ENCODE assay signal across 9 cellular contexts in genomic region chr10:86413046-86413728, GRCh38. TPM values are rescaled to one million over a fixed set of nuclear protein-coding genes. Genes with fewer than 3 reads are reported as not detected.
DNase-seq lines count a peak whose midpoint lies in the region; ATAC-seq and TF ChIP-seq lines count a peak whose summit lies in the region.
"Had no signal": no experiment of that assay in that cellular context is flagged by ENCODE, and none has a peak within 500 bp of the region (broad histone marks: within the 10 kb centered on the region; RNA-seq: fewer than 3 reads in every experiment).

No MANE protein-coding gene starts in this region.

- H3K9me3 Mint-ChIP-seq in CD8-positive, alpha-beta memory T cell = no peaks in the 10 kb centered on the region
- H3K9me3 Mint-ChIP-seq in activated naive CD8-positive, alpha-beta T cell (ENCODE audit: low read depth) = peaks cover 6% of the 10 kb centered on the region
- peaks cover 7% of the 10 kb centered on the region for H3K9me3 Mint-ChIP-seq in stimulated activated naive CD8-positive, alpha-beta T cell treated with anti-CD3 and anti-CD28 coated beads, Interleukin-15, Interleukin-2, amounts not matched to agents 100 ng/mL and 50 ng/mL, for 24 hours
- peaks cover 11% of the 10 kb centered on the region for H3K9me3 Mint-ChIP-seq in WTC11

- peaks cover 42% of the 10 kb centered on the region for H3K4me1 ChIP-seq in CD8-positive, alpha-beta memory T cell (ENCODE audit: insufficient read depth, low read length)

- CTCF ChIA-PET in CD8-positive, alpha-beta memory T cell (lab: Charles Lee) = interaction anchor here (1.0 to 4.2 kb wide), 2 partner anchors 13 to 31 kb away, joined by 3 to 55 read pairs; no protein-coding TSS in a partner anchor
- CTCF ChIA-PET in WTC11 (lab: Charles Lee) = interaction anchor here (0.7 kb wide), 1 partner anchor 64 kb away, joined by 3 read pairs; no protein-coding TSS in a partner anchor

- no peaks in the 10 kb centered on the region for H3K27me3 ChIP-seq in CD8-positive, alpha-beta memory T cell (ENCODE audit: insufficient read depth, low read length, poor library complexity, severe bottlenecking)

- ATAC-seq in GM19438 (IDR thresholded peaks at IDR 0.05; ENCODE audit: low read depth, unreplicated experiment) (peak; percentile 71), HG03432 (IDR thresholded peaks at IDR 0.05; ENCODE audit: unreplicated experiment) (peak; percentile 79), WTC11 (no peak)

- H3K9me3 ChIP-seq in CD8-positive, alpha-beta memory T cell (ENCODE audit: low read length) = no peaks in the 10 kb centered on the region

- H3K27me3 Mint-ChIP-seq in CD8-positive, alpha-beta memory T cell = no peaks in the 10 kb centered on the region
- H3K27me3 Mint-ChIP-seq in activated naive CD8-positive, alpha-beta T cell = no peaks in the 10 kb centered on the region
- H3K27me3 Mint-ChIP-seq in stimulated activated naive CD8-positive, alpha-beta T cell treated with anti-CD3 and anti-CD28 coated beads, Interleukin-15, Interleukin-2, amounts not matched to agents 100 ng/mL and 50 ng/mL, for 24 hours = no peaks in the 10 kb centered on the region
- H3K27me3 Mint-ChIP-seq in WTC11 (ENCODE audit: low read depth) = no peaks in the 10 kb centered on the region; the same call in 1 of the 2 replicates

- H3K36me3 Mint-ChIP-seq in CD8-positive, alpha-beta memory T cell = no peaks in the 10 kb centered on the region
- H3K36me3 Mint-ChIP-seq in activated naive CD8-positive, alpha-beta T cell = peaks cover 2% of the 10 kb centered on the region
- H3K36me3 Mint-ChIP-seq in stimulated activated naive CD8-positive, alpha-beta T cell treated with anti-CD3 and anti-CD28 coated beads, Interleukin-15, Interleukin-2, amounts not matched to agents 100 ng/mL and 50 ng/mL, for 24 hours (ENCODE audit: low read depth) = peaks cover 8% of the 10 kb centered on the region
- no peaks in the 10 kb centered on the region; the same call in 1 of the 2 replicates for H3K36me3 Mint-ChIP-seq in WTC11

- peak in 3 of 5 donors; percentile 35 to 59 (median 52) for DNase-seq in CD8-positive, alpha-beta memory T cell
- DNase-seq in WTC11 (ENCODE audit: low spot score) (no peak), NCI-H524 (lab: John Stamatoyannopoulos, UW) (no peak), RKO (ENCODE audit: low spot score) (no peak)

- no peak for TF ChIP-seq CTCF in WTC11 (IDR thresholded peaks at IDR 0.05)

- peaks cover 40 to 41% (median 40%) of the 10 kb centered on the region in 3 donors for H3K4me1 Mint-ChIP-seq in CD8-positive, alpha-beta memory T cell
- peaks cover 51% of the 10 kb centered on the region for H3K4me1 Mint-ChIP-seq in activated naive CD8-positive, alpha-beta T cell (ENCODE audit: low read depth)
- H3K4me1 Mint-ChIP-seq in stimulated activated naive CD8-positive, alpha-beta T cell treated with anti-CD3 and anti-CD28 coated beads, Interleukin-15, Interleukin-2, amounts not matched to agents 100 ng/mL and 50 ng/mL, for 24 hours (ENCODE audit: low read depth) = peaks cover 55% of the 10 kb centered on the region
- peaks cover 8% of the 10 kb centered on the region for H3K4me1 Mint-ChIP-seq in WTC11

- H3K36me3 ChIP-seq in CD8-positive, alpha-beta memory T cell (ENCODE audit: insufficient read depth, low read length) = no peaks in the 10 kb centered on the region
- H3K36me3 ChIP-seq: cardiac muscle cell had no signal

- peak overlapping the region; percentile 25 for H3K4me3 ChIP-seq in CD8-positive, alpha-beta memory T cell (ENCODE audit: low read length)
- H3K4me3 ChIP-seq: cardiac muscle cell had no signal

- no peak overlapping the region for H3K27ac ChIP-seq in CD8-positive, alpha-beta memory T cell (ENCODE audit: low read depth, low read length)
- H3K27ac ChIP-seq: cardiac muscle cell had no signal

- peak overlapping the region; percentile 40 to 85 (median 74) for H3K4me3 Mint-ChIP-seq in CD8-positive, alpha-beta memory T cell
- peak overlapping the region; percentile 76 for H3K4me3 Mint-ChIP-seq in activated naive CD8-positive, alpha-beta T cell
- H3K4me3 Mint-ChIP-seq in stimulated activated naive CD8-positive, alpha-beta T cell treated with anti-CD3 and anti-CD28 coated beads, Interleukin-15, Interleukin-2, amounts not matched to agents 100 ng/mL and 50 ng/mL, for 24 hours = peak overlapping the region; percentile 64
- H3K4me3 Mint-ChIP-seq in WTC11 = no peak overlapping the region

- POLR2A ChIA-PET in CD8-positive, alpha-beta memory T cell (lab: Charles Lee) = interaction anchor here (4.2 kb wide), 1 partner anchor 13 kb away, joined by 50 read pairs; no protein-coding TSS in a partner anchor
- POLR2A ChIA-PET in WTC11 (lab: Charles Lee) = no interaction called here

- H3K27ac Mint-ChIP-seq in CD8-positive, alpha-beta memory T cell = peak overlapping the region; percentile 31 to 93 (median 72)
- H3K27ac Mint-ChIP-seq in activated naive CD8-positive, alpha-beta T cell = peak overlapping the region; percentile 96
- peak overlapping the region; percentile 86 for H3K27ac Mint-ChIP-seq in stimulated activated naive CD8-positive, alpha-beta T cell treated with anti-CD3 and anti-CD28 coated beads, Interleukin-15, Interleukin-2, amounts not matched to agents 100 ng/mL and 50 ng/mL, for 24 hours
- no peak overlapping the region for H3K27ac Mint-ChIP-seq in WTC11

TF ChIP-seq in WTC11, 78 proteins besides CTCF, POLR2A, EP300 and RAD21 (continues in another document):
- no peak for TF ChIP-seq SMAD3 (CRISPR knock-in tag; IDR thresholded peaks at IDR 0.05; ENCODE audit: borderline replicate concordance)
- no peak for TF ChIP-seq ZNF219 (CRISPR knock-in tag; IDR thresholded peaks at IDR 0.05; ENCODE audit: borderline replicate concordance)
- TF ChIP-seq, protein P1, sequence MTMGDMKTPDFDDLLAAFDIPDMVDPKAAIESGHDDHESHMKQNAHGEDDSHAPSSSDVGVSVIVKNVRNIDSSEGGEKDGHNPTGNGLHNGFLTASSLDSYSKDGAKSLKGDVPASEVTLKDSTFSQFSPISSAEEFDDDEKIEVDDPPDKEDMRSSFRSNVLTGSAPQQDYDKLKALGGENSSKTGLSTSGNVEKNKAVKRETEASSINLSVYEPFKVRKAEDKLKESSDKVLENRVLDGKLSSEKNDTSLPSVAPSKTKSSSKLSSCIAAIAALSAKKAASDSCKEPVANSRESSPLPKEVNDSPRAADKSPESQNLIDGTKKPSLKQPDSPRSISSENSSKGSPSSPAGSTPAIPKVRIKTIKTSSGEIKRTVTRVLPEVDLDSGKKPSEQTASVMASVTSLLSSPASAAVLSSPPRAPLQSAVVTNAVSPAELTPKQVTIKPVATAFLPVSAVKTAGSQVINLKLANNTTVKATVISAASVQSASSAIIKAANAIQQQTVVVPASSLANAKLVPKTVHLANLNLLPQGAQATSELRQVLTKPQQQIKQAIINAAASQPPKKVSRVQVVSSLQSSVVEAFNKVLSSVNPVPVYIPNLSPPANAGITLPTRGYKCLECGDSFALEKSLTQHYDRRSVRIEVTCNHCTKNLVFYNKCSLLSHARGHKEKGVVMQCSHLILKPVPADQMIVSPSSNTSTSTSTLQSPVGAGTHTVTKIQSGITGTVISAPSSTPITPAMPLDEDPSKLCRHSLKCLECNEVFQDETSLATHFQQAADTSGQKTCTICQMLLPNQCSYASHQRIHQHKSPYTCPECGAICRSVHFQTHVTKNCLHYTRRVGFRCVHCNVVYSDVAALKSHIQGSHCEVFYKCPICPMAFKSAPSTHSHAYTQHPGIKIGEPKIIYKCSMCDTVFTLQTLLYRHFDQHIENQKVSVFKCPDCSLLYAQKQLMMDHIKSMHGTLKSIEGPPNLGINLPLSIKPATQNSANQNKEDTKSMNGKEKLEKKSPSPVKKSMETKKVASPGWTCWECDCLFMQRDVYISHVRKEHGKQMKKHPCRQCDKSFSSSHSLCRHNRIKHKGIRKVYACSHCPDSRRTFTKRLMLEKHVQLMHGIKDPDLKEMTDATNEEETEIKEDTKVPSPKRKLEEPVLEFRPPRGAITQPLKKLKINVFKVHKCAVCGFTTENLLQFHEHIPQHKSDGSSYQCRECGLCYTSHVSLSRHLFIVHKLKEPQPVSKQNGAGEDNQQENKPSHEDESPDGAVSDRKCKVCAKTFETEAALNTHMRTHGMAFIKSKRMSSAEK (CRISPR knock-in tag; IDR thresholded peaks at IDR 0.05; ENCODE audit: borderline replicate concordance) = no peak
- TF ChIP-seq NFE2L1 (CRISPR knock-in tag; IDR thresholded peaks at IDR 0.05) = no peak
- TF ChIP-seq JUN (CRISPR knock-in tag; IDR thresholded peaks at IDR 0.05) = no peak
- TF ChIP-seq PRRX2 (CRISPR knock-in tag; IDR thresholded peaks at IDR 0.05) = no peak
- no peak for TF ChIP-seq IRF2 (CRISPR knock-in tag; IDR thresholded peaks at IDR 0.05; ENCODE audit: borderline replicate concordance, low read depth)
- TF ChIP-seq, protein P2, sequence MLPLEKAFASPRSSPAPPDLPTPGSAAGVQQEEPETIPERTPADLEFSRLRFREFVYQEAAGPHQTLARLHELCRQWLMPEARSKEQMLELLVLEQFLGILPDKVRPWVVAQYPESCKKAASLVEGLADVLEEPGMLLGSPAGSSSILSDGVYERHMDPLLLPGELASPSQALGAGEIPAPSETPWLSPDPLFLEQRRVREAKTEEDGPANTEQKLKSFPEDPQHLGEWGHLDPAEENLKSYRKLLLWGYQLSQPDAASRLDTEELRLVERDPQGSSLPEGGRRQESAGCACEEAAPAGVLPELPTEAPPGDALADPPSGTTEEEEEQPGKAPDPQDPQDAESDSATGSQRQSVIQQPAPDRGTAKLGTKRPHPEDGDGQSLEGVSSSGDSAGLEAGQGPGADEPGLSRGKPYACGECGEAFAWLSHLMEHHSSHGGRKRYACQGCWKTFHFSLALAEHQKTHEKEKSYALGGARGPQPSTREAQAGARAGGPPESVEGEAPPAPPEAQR (CRISPR knock-in tag; IDR thresholded peaks at IDR 0.05) = no peak
- TF ChIP-seq PREB (CRISPR knock-in tag; IDR thresholded peaks at IDR 0.05; ENCODE audit: borderline replicate concordance) = no peak
- TF ChIP-seq JAZF1 (CRISPR knock-in tag; IDR thresholded peaks at IDR 0.05) = no peak

RNA-seq across cellular contexts. Expression of gene GRID1, which starts 46.6 kb away (rescaled TPM):
- total RNA-seq in CD8-positive, alpha-beta memory T cell = not detected
- not detected for polyA plus RNA-seq in CD8-positive, alpha-beta memory T cell
- 0.21 to 0.50 TPM (median 0.37 TPM) in 3 replicates for total RNA-seq in WTC11 (2021)

Comparison
In these comparisons a context has a peak if more than half of its experiments do, and no peak if none do; other contexts are left out.
1. DNase-seq: peak in CD8-positive, alpha-beta memory T cell (3 of 5); none in WTC11 (single experiment), NCI-H524 (0 of 2) and RKO (single experiment).